Comparison of ENCODE assay signal across 14 cellular contexts in the genomic region with DNA sequence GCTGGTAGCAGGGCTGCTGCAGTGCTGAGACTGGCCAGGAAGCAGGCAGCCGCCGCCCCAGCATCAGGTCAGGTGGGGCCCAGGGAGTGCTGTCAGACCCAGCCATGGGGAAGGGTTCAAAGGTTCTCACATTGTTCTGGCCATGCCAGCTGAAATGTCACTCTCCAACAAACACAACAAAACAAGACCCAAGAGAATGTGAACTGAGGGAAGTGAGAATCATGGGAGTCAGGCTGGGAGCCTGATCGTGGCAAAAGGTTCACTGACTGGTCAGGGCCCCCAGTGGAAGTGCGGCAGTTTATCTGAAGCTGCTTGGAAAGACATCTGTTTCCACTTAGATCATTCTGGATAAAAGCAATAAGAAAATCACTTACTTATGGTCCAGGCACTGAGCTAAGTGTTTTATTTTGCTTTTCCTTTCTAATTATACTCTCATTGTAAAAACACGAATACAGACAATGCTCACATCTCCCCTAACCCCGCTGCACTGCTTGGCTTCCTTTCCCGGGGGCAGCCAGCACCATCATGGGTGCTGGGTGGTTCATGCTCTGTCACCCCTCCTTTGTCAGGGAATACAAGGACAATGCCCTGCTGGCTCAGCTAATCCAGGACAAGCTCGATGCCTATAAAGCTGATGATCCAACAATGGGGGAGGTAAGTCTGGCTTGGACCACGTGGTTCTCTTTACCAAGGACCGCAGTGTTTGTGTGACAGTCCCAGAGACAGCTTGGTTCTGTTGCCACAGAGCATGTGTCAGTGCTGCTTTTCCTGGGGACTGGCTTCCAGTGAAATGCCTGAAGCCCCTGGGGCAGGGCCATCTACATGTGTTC. TPM values are rescaled to one million over a fixed set of nuclear protein-coding genes. Genes with fewer than 3 reads are reported as not detected.
DNase-seq lines count a peak whose midpoint lies in the region; ATAC-seq and TF ChIP-seq lines count a peak whose summit lies in the region.
"Had no signal": no experiment of that assay in that cellular context is flagged by ENCODE, and none has a peak within 500 bp of the region (broad histone marks: within the 10 kb centered on the region; RNA-seq: fewer than 3 reads in every experiment).

No MANE protein-coding gene starts in this region.

- H3K9me3 ChIP-seq in spleen (no peaks in the 10 kb centered on the region), suprapubic skin (no peaks in the 10 kb centered on the region)

- ATAC-seq in GM21825 (IDR thresholded peaks at IDR 0.05; ENCODE audit: unreplicated experiment) (no peak), HG03457 (IDR thresholded peaks at IDR 0.05; ENCODE audit: unreplicated experiment) (no peak)
- ATAC-seq: activated naive CD8-positive, alpha-beta T cell treated with anti-CD3 and anti-CD28 coated beads, Interleukin-2, amount 50 U/mL, for 24 hours; HCT116 had no signal

- H3K27me3 Mint-ChIP-seq in brain: no peaks in the 10 kb centered on the region
- H3K27me3 Mint-ChIP-seq: activated naive CD8-positive, alpha-beta T cell treated with anti-CD3 and anti-CD28 coated beads, Interleukin-2, amount 50 U/mL, for 24 hours had no signal

- H3K4me1 Mint-ChIP-seq in brain: peaks cover 52% of the 10 kb centered on the region
- H3K4me1 Mint-ChIP-seq: activated naive CD8-positive, alpha-beta T cell treated with anti-CD3 and anti-CD28 coated beads, Interleukin-2, amount 50 U/mL, for 24 hours; IgD-negative memory B cell had no signal

- peaks cover 66% of the 10 kb centered on the region for H3K36me3 Mint-ChIP-seq in brain
- H3K36me3 Mint-ChIP-seq: IgD-negative memory B cell had no signal

- no peak for TF ChIP-seq EP300 in suprapubic skin (IDR thresholded peaks at IDR 0.05)

- TF ChIP-seq POLR2A in spleen (IDR thresholded peaks at IDR 0.05): no peak
- TF ChIP-seq POLR2A in suprapubic skin (IDR thresholded peaks at IDR 0.05): no peak

- H3K27me3 ChIP-seq in spleen (replicated peaks in 1 of 7) (no peaks in the 10 kb centered on the region), suprapubic skin (no peaks in the 10 kb centered on the region)

- 59 to 71% (median 68%) methylated on average over 10 of the region's 10 CpGs for WGBS in spleen, 5 donors
- 62% methylated on average over 10 of the region's 10 CpGs for WGBS in suprapubic skin

- H3K4me1 ChIP-seq in spleen (peaks cover 0 to 14% (median 2%) of the 10 kb centered on the region in 6 donors), suprapubic skin (peaks cover 5% of the 10 kb centered on the region)

- H3K4me3 Mint-ChIP-seq in brain: peak overlapping the region in 1 of 5 experiments; percentile 51
- H3K4me3 Mint-ChIP-seq: activated naive CD8-positive, alpha-beta T cell treated with anti-CD3 and anti-CD28 coated beads, Interleukin-2, amount 50 U/mL, for 24 hours; IgD-negative memory B cell had no signal

- no peaks in the 10 kb centered on the region for H3K9me3 Mint-ChIP-seq in brain
- H3K9me3 Mint-ChIP-seq: activated naive CD8-positive, alpha-beta T cell treated with anti-CD3 and anti-CD28 coated beads, Interleukin-2, amount 50 U/mL, for 24 hours; IgD-negative memory B cell had no signal

- no peak overlapping the region for H3K4me3 ChIP-seq in HFF-Myc (replicated peaks; ENCODE audit: low read depth, low read length)
- no peak overlapping the region for H3K4me3 ChIP-seq in spleen
- H3K4me3 ChIP-seq in suprapubic skin: no peak overlapping the region

- TF ChIP-seq CTCF in HFF-Myc (IDR thresholded peaks at IDR 0.05; ENCODE audit: low read depth, low read length, missing control alignments): no peak
- TF ChIP-seq CTCF in brain (conservative IDR thresholded peaks at IDR 0.05): no peak
- no peak for TF ChIP-seq CTCF in spleen (IDR thresholded peaks at IDR 0.05 in 8 of 11, conservative IDR thresholded peaks at IDR 0.05 in 3 of 11)
- no peak for TF ChIP-seq CTCF in suprapubic skin (IDR thresholded peaks at IDR 0.05)

- peak; percentile 38 for DNase-seq in HFF-Myc (ENCODE audit: extremely low read depth, low read depth)
- peak; percentile 9 for DNase-seq in kidney tubule cell (ENCODE audit: low spot score)
- DNase-seq in spleen: no peak
- no peak for DNase-seq in suprapubic skin (ENCODE audit: low spot score in 2 of 2)
- DNase-seq in T-helper 9 cell: no peak
- DNase-seq: activated CD8-positive, alpha-beta memory T cell treated with anti-CD3 and anti-CD28 coated beads, Interleukin-2, amount 50 U/mL, for 4 hours; activated naive CD8-positive, alpha-beta T cell treated with anti-CD3 and anti-CD28 coated beads, Interleukin-2, amount 50 U/mL, for 24 hours; NCI-H2081; stimulated activated CD4-positive, alpha-beta T cell treated with anti-CD3 and anti-CD28 coated beads, Interleukin-12 subunit alpha, Interleukin-12 subunit beta, amount 100 ng/mL, for 4 hours had no signal

- peak overlapping the region; percentile 35 to 96 (median 90) for H3K27ac Mint-ChIP-seq in brain
- H3K27ac Mint-ChIP-seq: activated naive CD8-positive, alpha-beta T cell treated with anti-CD3 and anti-CD28 coated beads, Interleukin-2, amount 50 U/mL, for 24 hours; IgD-negative memory B cell had no signal

- intact Hi-C loops in spleen (cut with DNase I; ENCODE audit: low total_unique reads): no loop called here

- peak overlapping the region in 7 of 8 donors; percentile 16 to 65 (median 53) for H3K27ac ChIP-seq in spleen
- H3K27ac ChIP-seq in suprapubic skin: no peak overlapping the region

- H3K36me3 ChIP-seq in spleen (peaks cover 0 to 46% (median 7%) of the 10 kb centered on the region in 6 donors), suprapubic skin (peaks cover 53% of the 10 kb centered on the region)

RNA-seq across cellular contexts. Expression of gene CFAP157, which starts 41.9 kb away (rescaled TPM):
- not detected for polyA plus RNA-seq in brain (ENCODE audit: insufficient read depth, low read depth, low replicate concordance)
- total RNA-seq in spleen: under 1 TPM in 4 of 7 donors, not detected in 3; 0.13 to 0.21 (median 0.17) TPM
- under 1 TPM; 0.09 to 0.13 (median 0.12) TPM for polyA plus RNA-seq in spleen
- total RNA-seq in suprapubic skin: under 1 TPM in 2 of 4 donors, not detected in 2; 0.24 to 0.57 TPM
- polyA plus RNA-seq: IgD-negative memory B cell had no signal

RNA-seq across cellular contexts. Expression of gene PTRH1, which starts 50.6 kb away (rescaled TPM):
- polyA plus RNA-seq in brain (ENCODE audit: insufficient read depth, low read depth, low replicate concordance) (16.8 TPM), spleen (10 to 100 TPM in 2 of 3 donors, 1 to 10 TPM in 1; 7.4 to 17.5 (median 14.7) TPM)
- total RNA-seq in spleen (10 to 100 TPM in 4 of 7 donors, 1 to 10 TPM in 3; 8.1 to 17.9 (median 10.7) TPM), suprapubic skin (10 to 100 TPM in 3 of 4 donors, 1 to 10 TPM in 1; 7.4 to 58.4 (median 41.6) TPM)

RNA-seq across cellular contexts. Expression of gene TTC16, which starts 51.0 kb away (rescaled TPM):
- polyA plus RNA-seq in brain (ENCODE audit: insufficient read depth, low read depth, low replicate concordance) (not detected), spleen (under 1 TPM; 0.12 to 0.98 (median 0.61) TPM)
- total RNA-seq in spleen (1 to 10 TPM in 6 of 7 donors, under 1 TPM in 1; 0.60 to 3.1 (median 2.0) TPM), suprapubic skin (under 1 TPM in 2 of 4 donors, not detected in 2; 0.16 to 0.21 TPM)
- polyA plus RNA-seq: IgD-negative memory B cell had no signal

RNA-seq across cellular contexts. Expression of gene STXBP1, which starts 52.8 kb away (rescaled TPM):
- 298 TPM for polyA plus RNA-seq in brain (ENCODE audit: insufficient read depth, low read depth, low replicate concordance)
- 10 to 100 TPM; 26.0 to 75.7 (median 38.5) TPM for total RNA-seq in spleen
- polyA plus RNA-seq in spleen: 1 to 10 TPM; 4.3 to 7.6 (median 6.0) TPM
- total RNA-seq in suprapubic skin: 10 to 100 TPM; 18.4 to 28.2 (median 24.5) TPM

Comparison
In these comparisons a context has a peak if more than half of its experiments do, and no peak if none do; other contexts are left out.
1. DNase-seq: peak in HFF-Myc (single experiment) and kidney tubule cell (single experiment); none in spleen (single experiment), suprapubic skin (0 of 2) and T-helper 9 cell (single experiment).